In genomic region chr10:123536176-123536845, GRCh38 we compare ENCODE assay signal across 25 cellular contexts.
DNase-seq lines count a peak whose midpoint lies in the region; ATAC-seq, FAIRE-seq and TF ChIP-seq lines count a peak whose summit lies in the region.
"Had no signal": no experiment of that assay in that cellular context is flagged by ENCODE, and none has a peak within 500 bp of the region (broad histone marks: within the 10 kb centered on the region; RNA-seq: fewer than 3 reads in every experiment).

No MANE protein-coding gene starts in this region.

- H2AK5ac ChIP-seq in H1 (ENCODE audit: low read depth, low read length) = peak overlapping the region; percentile 47; the same call in 1 of the 2 replicates

- no peak overlapping the region for H3K56ac ChIP-seq in H1 (replicated peaks; ENCODE audit: insufficient read length, low read depth, low read length)

- H2BK12ac ChIP-seq in H1 (ENCODE audit: low read depth, low read length) = peak overlapping the region; percentile 75; the same call in 1 of the 2 replicates

- H3K9ac ChIP-seq in H1 (replicated peaks in 1 of 4; ENCODE audit: extremely low read depth in 1 of 4, low read depth in 3 of 4, low read length in 3 of 4) = no peak overlapping the region
- H3K9ac ChIP-seq: GM23248 had no signal

- H4K5ac ChIP-seq in H1 (ENCODE audit: insufficient read length, low read depth, low read length) = no peak overlapping the region

- TF ChIP-seq CTCF in right atrium auricular region (IDR thresholded peaks at IDR 0.05) (no peak), H1 (IDR thresholded peaks at IDR 0.05; ENCODE audit: control extremely low read depth in 1 of 3, insufficient read depth in 1 of 3, low read depth in 1 of 3, low read length in 3 of 3) (no peak)

- no peak for ATAC-seq in Right ventricle myocardium superior (ENCODE audit: poor library complexity)
- ATAC-seq in stimulated activated effector memory CD8-positive, alpha-beta T cell treated with anti-CD3 and anti-CD28 coated beads, Interleukin-12 subunit alpha, Interleukin-12 subunit beta, amount 100 ng/mL, for 72 hours = peak; percentile 36
- ATAC-seq in GM18870 (IDR thresholded peaks at IDR 0.05; ENCODE audit: unreplicated experiment) = no peak

- H4K91ac ChIP-seq in H1 (replicated peaks; ENCODE audit: insufficient read length, low read length) = peak overlapping the region; percentile 14

- no peak overlapping the region for H2BK5ac ChIP-seq in H1 (ENCODE audit: low read depth, low read length)

- H2BK15ac ChIP-seq in H1 (ENCODE audit: low read length) = peak overlapping the region; percentile 65

- no peak overlapping the region for H3K4me3 Mint-ChIP-seq in stimulated activated effector memory CD8-positive, alpha-beta T cell treated with anti-CD3 and anti-CD28 coated beads, Interleukin-12 subunit alpha, Interleukin-12 subunit beta, amount 100 ng/mL, for 72 hours
- H3K4me3 Mint-ChIP-seq: CD4-positive, alpha-beta memory T cell; H9; HFFc6 had no signal

- H4K8ac ChIP-seq in H1 (ENCODE audit: extremely low read depth, insufficient read depth, low read length) = no peak overlapping the region; the same call in 1 of the 2 replicates

- H2BK20ac ChIP-seq in H1 (ENCODE audit: low read length) = peak overlapping the region; percentile 43; the same call in 1 of the 2 replicates

- no peak for FAIRE-seq in H1 (lab: Jason Lieb, UNC)
- FAIRE-seq: G401.6 had no signal

- no peak for TF ChIP-seq POLR2A in H1 (IDR thresholded peaks at IDR 0.05; ENCODE audit: control extremely low read depth in 1 of 2, low read depth in 2 of 2, low read length in 2 of 2)

- POLR2A ChIA-PET in H1 (lab: Charles Lee; ENCODE audit: partially characterized antibody) = no interaction called here

- no peak overlapping the region for H3K23ac ChIP-seq in H1 (ENCODE audit: insufficient read length)

- H3K4me3 ChIP-seq in right atrium auricular region (no peak overlapping the region), H1 (ENCODE audit: extremely low read depth in 1 of 4, insufficient read depth in 2 of 4, low read depth in 3 of 4, low read length in 4 of 4) (no peak overlapping the region)
- H3K4me3 ChIP-seq: GM23248, MG63, PC-9 had no signal

- H3K9me3 Mint-ChIP-seq in stimulated activated effector memory CD8-positive, alpha-beta T cell treated with anti-CD3 and anti-CD28 coated beads, Interleukin-12 subunit alpha, Interleukin-12 subunit beta, amount 100 ng/mL, for 72 hours = peaks cover 7% of the 10 kb centered on the region

- no peak overlapping the region for H2BK120ac ChIP-seq in H1 (replicated peaks; ENCODE audit: low read depth, low read length)

- H3K36me3 Mint-ChIP-seq in stimulated activated effector memory CD8-positive, alpha-beta T cell treated with anti-CD3 and anti-CD28 coated beads, Interleukin-12 subunit alpha, Interleukin-12 subunit beta, amount 100 ng/mL, for 72 hours = no peaks in the 10 kb centered on the region
- H3K36me3 Mint-ChIP-seq: CD4-positive, alpha-beta memory T cell had no signal

- no peak overlapping the region for H3K27ac ChIP-seq in right atrium auricular region
- H3K27ac ChIP-seq in H1 (ENCODE audit: low read depth, low read length) = no peak overlapping the region
- H3K27ac ChIP-seq: GM23248, PC-9 had no signal

- H3K27me3 ChIP-seq in right atrium auricular region (no peaks in the 10 kb centered on the region), H1 (replicated peaks in 1 of 4; ENCODE audit: control insufficient read depth in 3 of 4, extremely low read depth in 1 of 4, insufficient read depth in 3 of 4, low read length in 3 of 4) (no peaks in the 10 kb centered on the region)

- H3K18ac ChIP-seq in H1 (ENCODE audit: extremely low read depth, low read length) = no peak overlapping the region

- no peak overlapping the region for H3K4ac ChIP-seq in H1 (replicated peaks; ENCODE audit: insufficient read length, low read depth, low read length)

- H3K9me3 ChIP-seq in right atrium auricular region (peaks cover 0 to 3% of the 10 kb centered on the region in 2 donors), H1 (ENCODE audit: insufficient read depth in 2 of 2, low read depth in 1 of 2, low read length in 1 of 2) (no peaks in the 10 kb centered on the region)
- H3K9me3 ChIP-seq: MG63 had no signal

- intact Hi-C loops in Right ventricle myocardium superior (cut with DNase I) = no loop called here

- no peak overlapping the region for H2AFZ ChIP-seq in H1 (ENCODE audit: low read length)
- H2AFZ ChIP-seq: GM23248, PC-9 had no signal

- TF ChIP-seq EP300 in H1 (IDR thresholded peaks at IDR 0.05; ENCODE audit: borderline replicate concordance in 1 of 2, low read depth in 2 of 2, low read length in 2 of 2) = no peak

- no peaks in the 10 kb centered on the region for H3K79me1 ChIP-seq in H1 (ENCODE audit: low read depth, low read length)

- no peaks in the 10 kb centered on the region for H4K20me1 ChIP-seq in H1 (replicated peaks in 1 of 2; ENCODE audit: control insufficient read depth in 1 of 2, insufficient read depth in 2 of 2, low read length in 2 of 2)

- H3K4me2 ChIP-seq in H1 (ENCODE audit: insufficient read depth in 1 of 2, low read depth in 2 of 2, low read length in 2 of 2) = no peak overlapping the region
- H3K4me2 ChIP-seq: PC-9 had no signal

- H3K79me2 ChIP-seq in H1 (ENCODE audit: control insufficient read depth in 1 of 2, insufficient read depth in 2 of 2, low read length in 2 of 2) = no peaks in the 10 kb centered on the region

- TF ChIP-seq RAD21 in H1 (IDR thresholded peaks at IDR 0.05 in 1 of 2, conservative IDR thresholded peaks at IDR 0.05 in 1 of 2; ENCODE audit: low read depth in 2 of 2, low read length in 2 of 2) = no peak

- WGBS in H1 (ENCODE audit: extremely low coverage in 1 of 2, insufficient coverage in 1 of 2, insufficient read length in 1 of 2, insufficient replicate concordance in 2 of 2, low coverage in 1 of 2, low lambda C conversion rate in 2 of 2, missing lambda C conversion rate in 1 of 2), 2 experiments = 92% methylated on average over 6 of the region's 6 CpGs; no CpG with 5 or more reads in 1 of the 2 experiments

- no peaks in the 10 kb centered on the region; the same call in 1 of the 2 replicates for H3K23me2 ChIP-seq in H1 (ENCODE audit: low read depth, low read length)

- DNase-seq in right atrium auricular region (ENCODE audit: low spot score) (peak; percentile 18), Right ventricle myocardium superior (no peak), H1 (ENCODE audit: low read depth in 1 of 2, low spot score in 2 of 2) (peak in 1 of 2 experiments; percentile 17), activated gamma-delta T cell (lab: John Stamatoyannopoulos, UW) (no peak), AG20443 (ENCODE audit: low spot score) (no peak)
- peak in 1 of 2 donors; percentile 20 for DNase-seq in stimulated activated effector memory CD8-positive, alpha-beta T cell treated with anti-CD3 and anti-CD28 coated beads, Interleukin-12 subunit alpha, Interleukin-12 subunit beta, amount 100 ng/mL, for 72 hours (ENCODE audit: low spot score in 2 of 2)
- DNase-seq: 8988T; ACHN; C1 segment of cervical spinal cord; CD4-positive, alpha-beta memory T cell; COR-L47; DMS53; GM23248; H9; HFFc6; KBM-7; MG63; NCI-H1417 treated with DMSO at 0.1 percent for 48 hours; NCI-H1694 treated with DMSO at 0.1 percent for 48 hours; NCI-H524; NCI-H748 treated with DMSO at 0.1 percent for 48 hours; PC-9; SHP77 had no signal

- H3K27ac Mint-ChIP-seq in stimulated activated effector memory CD8-positive, alpha-beta T cell treated with anti-CD3 and anti-CD28 coated beads, Interleukin-12 subunit alpha, Interleukin-12 subunit beta, amount 100 ng/mL, for 72 hours = no peak overlapping the region
- H3K27ac Mint-ChIP-seq: CD4-positive, alpha-beta memory T cell; H9; HFFc6 had no signal

- CTCF ChIA-PET in H1 (lab: Charles Lee; ENCODE audit: partially characterized antibody) = interaction anchor here (0.6 to 1.2 kb wide), 2 partner anchors 23 to 447 kb away, joined by 3 read pairs; no protein-coding TSS in a partner anchor

- H3K14ac ChIP-seq in H1 (ENCODE audit: insufficient read length) = no peak overlapping the region

- H3K4me1 ChIP-seq in right atrium auricular region (no peaks in the 10 kb centered on the region), H1 (replicated peaks in 1 of 4; ENCODE audit: control insufficient read depth in 3 of 4, insufficient read depth in 4 of 4, low read length in 3 of 4) (peaks cover 0 to 8% (median 4%) of the 10 kb centered on the region in 4 experiments; a peak in 3 of 7 replicates)

- no peaks in the 10 kb centered on the region for H3K36me3 ChIP-seq in right atrium auricular region
- H3K36me3 ChIP-seq in H1 (ENCODE audit: control insufficient read depth in 2 of 4, insufficient read depth in 4 of 4, low read length in 3 of 4) = no peaks in the 10 kb centered on the region
- H3K36me3 ChIP-seq: MG63 had no signal

- H3K4me1 Mint-ChIP-seq in stimulated activated effector memory CD8-positive, alpha-beta T cell treated with anti-CD3 and anti-CD28 coated beads, Interleukin-12 subunit alpha, Interleukin-12 subunit beta, amount 100 ng/mL, for 72 hours = no peaks in the 10 kb centered on the region

TF ChIP-seq in H1, 55 proteins besides CTCF, POLR2A, EP300 and RAD21:
- no peak for TF ChIP-seq KDM1A (IDR thresholded peaks at IDR 0.05; ENCODE audit: borderline replicate concordance, low read length)
- TF ChIP-seq SIN3A (conservative IDR thresholded peaks at IDR 0.05 in 1 of 2, IDR thresholded peaks at IDR 0.05 in 1 of 2; ENCODE audit: low read depth in 1 of 2, low read length in 2 of 2) = no peak
- TF ChIP-seq KDM4A (IDR thresholded peaks at IDR 0.05; ENCODE audit: low read depth, low read length, severe bottlenecking) = no peak
- no peak for TF ChIP-seq SIRT6 (IDR thresholded peaks at IDR 0.05; ENCODE audit: low read length)
- no peak for TF ChIP-seq POU5F1 (IDR thresholded peaks at IDR 0.05; ENCODE audit: low read depth, low read length)
- no peak for TF ChIP-seq CTBP2 (IDR thresholded peaks at IDR 0.05; ENCODE audit: borderline replicate concordance, insufficient read depth, insufficient read length, low read length)
